8 cellular contexts compared by ENCODE assay signal in genomic region chr1:55284856-55285255, GRCh38.
DNase-seq lines count a peak whose midpoint lies in the region; ATAC-seq and TF ChIP-seq lines count a peak whose summit lies in the region.

No MANE protein-coding gene starts in this region.

- H3K27me3 ChIP-seq in mesenchymal stem cell (ENCODE audit: control insufficient read depth in 1 of 2, insufficient read depth in 1 of 2, low read length in 2 of 2): no peaks in the 10 kb centered on the region

- no peaks in the 10 kb centered on the region for H3K9me3 Mint-ChIP-seq in T-cell

- H3K4me3 Mint-ChIP-seq in T-cell: no peak overlapping the region

- H2BK15ac ChIP-seq in mesenchymal stem cell (ENCODE audit: low read depth, poor library complexity, severe bottlenecking): no peak overlapping the region

- peaks cover 0 to 3% (median 0%) of the 10 kb centered on the region in 3 donors for H3K4me1 Mint-ChIP-seq in T-cell

- no peak overlapping the region for H3K4me2 ChIP-seq in mesenchymal stem cell (ENCODE audit: low read length, poor library complexity, severe bottlenecking)

- ATAC-seq in T-cell (replicated peaks in 1 of 4) (no peak), GM21786 (IDR thresholded peaks at IDR 0.05; ENCODE audit: unreplicated experiment) (no peak), GM21723 (IDR thresholded peaks at IDR 0.05; ENCODE audit: unreplicated experiment) (no peak)

- no peak overlapping the region for H3K18ac ChIP-seq in mesenchymal stem cell (ENCODE audit: low read depth in 1 of 2, low read length in 2 of 2)

- no peak overlapping the region for H2BK12ac ChIP-seq in mesenchymal stem cell (ENCODE audit: low read length in 2 of 2)

- H4K91ac ChIP-seq in mesenchymal stem cell (ENCODE audit: low read length): no peak overlapping the region

- DNase-seq in AG09309 (ENCODE audit: low read depth) (no peak), NCI-H69 (lab: John Stamatoyannopoulos, UW) (peak; percentile 30), dermis blood vessel endothelial cell (peak; percentile 70), mesenchymal stem cell (peak; percentile 67), T-cell (no peak)

- H2BK5ac ChIP-seq in mesenchymal stem cell (ENCODE audit: low read depth, low read length, poor library complexity, severe bottlenecking): no peak overlapping the region

- H2BK120ac ChIP-seq in mesenchymal stem cell (ENCODE audit: low read depth, low read length): no peak overlapping the region

- no peaks in the 10 kb centered on the region for H3K36me3 ChIP-seq in mesenchymal stem cell (ENCODE audit: control insufficient read depth in 1 of 2, insufficient read depth in 2 of 2, low read depth in 1 of 2, low read length in 2 of 2)

- no peaks in the 10 kb centered on the region for H3K36me3 Mint-ChIP-seq in T-cell

- no peaks in the 10 kb centered on the region for H3K79me1 ChIP-seq in mesenchymal stem cell (replicated peaks; ENCODE audit: low read length, poor library complexity, severe bottlenecking)

- peak overlapping the region; percentile 56 for H3K9ac ChIP-seq in mesenchymal stem cell (ENCODE audit: low read length)

- no peak overlapping the region for H3K23ac ChIP-seq in mesenchymal stem cell (ENCODE audit: low read length in 2 of 2)

- H2AFZ ChIP-seq in mesenchymal stem cell (ENCODE audit: low read depth, low read length): no peak overlapping the region

- TF ChIP-seq CTCF in AG09309 (IDR thresholded peaks at IDR 0.05; ENCODE audit: control insufficient read depth, insufficient read depth, low read depth, low read length, missing control alignments) (peak; percentile 68), GM12872 (IDR thresholded peaks at IDR 0.05; ENCODE audit: insufficient read depth, low read depth, low read length) (peak; percentile 58)

- H3K4ac ChIP-seq in mesenchymal stem cell (ENCODE audit: low read depth in 1 of 2, low read length in 2 of 2): no peak overlapping the region

- H3K27ac ChIP-seq in mesenchymal stem cell (ENCODE audit: low read length, poor library complexity, severe bottlenecking): no peak overlapping the region

- H3K27me3 Mint-ChIP-seq in T-cell: no peaks in the 10 kb centered on the region

- H3K27ac Mint-ChIP-seq in T-cell: no peak overlapping the region

- H3K9me3 ChIP-seq in mesenchymal stem cell (ENCODE audit: control insufficient read depth, low read length): no peaks in the 10 kb centered on the region

- H3K4me3 ChIP-seq in AG09309 (ENCODE audit: control insufficient read depth, low read depth, low read length) (no peak overlapping the region), mesenchymal stem cell (ENCODE audit: insufficient read depth in 1 of 2, low read depth in 1 of 2, low read length in 2 of 2) (no peak overlapping the region)

- CTCF ChIA-PET in T-cell (lab: Charles Lee): interaction anchor here (0.7 to 1.4 kb wide), 3 partner anchors 105 to 1424 kb away, joined by 3 to 6 read pairs (median 3); no protein-coding TSS in a partner anchor

- H4K8ac ChIP-seq in mesenchymal stem cell (ENCODE audit: low read length): no peak overlapping the region

- no peak overlapping the region for H3K14ac ChIP-seq in mesenchymal stem cell (ENCODE audit: low read length in 2 of 2)

- H3K4me1 ChIP-seq in mesenchymal stem cell (ENCODE audit: control insufficient read depth, insufficient read depth, low read depth, low read length): no peaks in the 10 kb centered on the region

- WGBS in mesenchymal stem cell: 40% methylated on average over 2 of the region's 4 CpGs

- no peak overlapping the region for H2AK5ac ChIP-seq in mesenchymal stem cell (ENCODE audit: low read length, severe bottlenecking)

- POLR2A ChIA-PET in T-cell (lab: Charles Lee): no interaction called here

Comparison
In these comparisons a context has a peak if more than half of its experiments do, and no peak if none do; other contexts are left out.
1. DNase-seq: peak in NCI-H69 (single experiment), dermis blood vessel endothelial cell (single experiment) and mesenchymal stem cell (single experiment); none in AG09309 (single experiment) and T-cell (0 of 34).